ENCODE assay signal across 8 cellular contexts in genomic region chr17:17109231-17109630, GRCh38.
DNase-seq lines count a peak whose midpoint lies in the region; ATAC-seq and TF ChIP-seq lines count a peak whose summit lies in the region.

No MANE protein-coding gene starts in this region.

- intact Hi-C loops in activated T-helper 1 cell treated with anti-CD3 and anti-CD28 coated beads, Interleukin-12 subunit alpha, Interleukin-12 subunit beta, Interleukin-2, Interleukin-4 antibody, amounts not matched to agents 30 ng/mL and 10 ng/mL and 1 ng/mL, durations not matched to agents 14 hours and 24 hours and 36 hours (cut with micrococcal nuclease) = no loop called here
- intact Hi-C loops in right cardiac atrium (cut with DNase I) = no loop called here
- intact Hi-C loops in tibial artery (cut with DNase I; ENCODE audit: low total_unique reads) = loop anchor here (5.0 kb wide), 1 partner anchor 62 kb away; no protein-coding TSS in a partner anchor

- H3K4me1 ChIP-seq in right cardiac atrium (ENCODE audit: control insufficient read depth, insufficient read depth, low read length) (peaks cover 52% of the 10 kb centered on the region), tibial artery (peaks cover 7 to 97% (median 71%) of the 10 kb centered on the region in 4 donors)

- DNase-seq in activated naive CD4-positive, alpha-beta T cell treated with anti-CD3 and anti-CD28 coated beads, Interleukin-2, amount 10 ng/mL, durations not matched to agents 7 days and 5 days = no peak
- DNase-seq in activated naive CD4-positive, alpha-beta T cell treated with Interleukin-2 at 50 U/mL for 16 hours = no peak
- DNase-seq in activated T-helper 1 cell treated with anti-CD3 and anti-CD28 coated beads, Interleukin-12 subunit alpha, Interleukin-12 subunit beta, Interleukin-2, Interleukin-4 antibody, amounts not matched to agents 30 ng/mL and 10 ng/mL and 1 ng/mL, durations not matched to agents 14 hours and 24 hours and 36 hours (ENCODE audit: low spot score) = no peak
- DNase-seq in right cardiac atrium (peak in 2 of 3 donors; percentile 10 to 35), tibial artery (no peak), NK-92 (lab: John Stamatoyannopoulos, UW; ENCODE audit: unreplicated experiment) (no peak)

- no peaks in the 10 kb centered on the region for H3K9me3 Mint-ChIP-seq in activated naive CD4-positive, alpha-beta T cell treated with anti-CD3 and anti-CD28 coated beads, Interleukin-2, amount 10 ng/mL, durations not matched to agents 7 days and 5 days
- H3K9me3 Mint-ChIP-seq in activated T-helper 1 cell treated with anti-CD3 and anti-CD28 coated beads, Interleukin-12 subunit alpha, Interleukin-12 subunit beta, Interleukin-2, Interleukin-4 antibody, amounts not matched to agents 30 ng/mL and 10 ng/mL and 1 ng/mL, durations not matched to agents 14 hours and 24 hours and 36 hours = no peaks in the 10 kb centered on the region

- no peaks in the 10 kb centered on the region for H3K27me3 Mint-ChIP-seq in activated naive CD4-positive, alpha-beta T cell treated with anti-CD3 and anti-CD28 coated beads, Interleukin-2, amount 10 ng/mL, durations not matched to agents 7 days and 5 days
- H3K27me3 Mint-ChIP-seq in activated T-helper 1 cell treated with anti-CD3 and anti-CD28 coated beads, Interleukin-12 subunit alpha, Interleukin-12 subunit beta, Interleukin-2, Interleukin-4 antibody, amounts not matched to agents 30 ng/mL and 10 ng/mL and 1 ng/mL, durations not matched to agents 14 hours and 24 hours and 36 hours (ENCODE audit: insufficient read depth) = no peaks in the 10 kb centered on the region

- no peaks in the 10 kb centered on the region for H3K27me3 ChIP-seq in right cardiac atrium (ENCODE audit: control insufficient read depth, insufficient read depth)
- H3K27me3 ChIP-seq in tibial artery = no peaks in the 10 kb centered on the region

- H3K4me3 Mint-ChIP-seq in activated naive CD4-positive, alpha-beta T cell treated with anti-CD3 and anti-CD28 coated beads, Interleukin-2, amount 10 ng/mL, durations not matched to agents 7 days and 5 days = no peak overlapping the region
- no peak overlapping the region for H3K4me3 Mint-ChIP-seq in activated T-helper 1 cell treated with anti-CD3 and anti-CD28 coated beads, Interleukin-12 subunit alpha, Interleukin-12 subunit beta, Interleukin-2, Interleukin-4 antibody, amounts not matched to agents 30 ng/mL and 10 ng/mL and 1 ng/mL, durations not matched to agents 14 hours and 24 hours and 36 hours

- WGBS in right cardiac atrium = 43% methylated on average over 3 of the region's 3 CpGs

- H3K36me3 Mint-ChIP-seq in activated naive CD4-positive, alpha-beta T cell treated with anti-CD3 and anti-CD28 coated beads, Interleukin-2, amount 10 ng/mL, durations not matched to agents 7 days and 5 days = peaks cover 5% of the 10 kb centered on the region
- peaks cover 2% of the 10 kb centered on the region for H3K36me3 Mint-ChIP-seq in activated T-helper 1 cell treated with anti-CD3 and anti-CD28 coated beads, Interleukin-12 subunit alpha, Interleukin-12 subunit beta, Interleukin-2, Interleukin-4 antibody, amounts not matched to agents 30 ng/mL and 10 ng/mL and 1 ng/mL, durations not matched to agents 14 hours and 24 hours and 36 hours (ENCODE audit: low read depth)

- TF ChIP-seq CTCF in tibial artery (IDR thresholded peaks at IDR 0.05) = no peak

- H3K4me1 Mint-ChIP-seq in activated naive CD4-positive, alpha-beta T cell treated with anti-CD3 and anti-CD28 coated beads, Interleukin-2, amount 10 ng/mL, durations not matched to agents 7 days and 5 days = peaks cover 49% of the 10 kb centered on the region
- peaks cover 54% of the 10 kb centered on the region for H3K4me1 Mint-ChIP-seq in activated T-helper 1 cell treated with anti-CD3 and anti-CD28 coated beads, Interleukin-12 subunit alpha, Interleukin-12 subunit beta, Interleukin-2, Interleukin-4 antibody, amounts not matched to agents 30 ng/mL and 10 ng/mL and 1 ng/mL, durations not matched to agents 14 hours and 24 hours and 36 hours (ENCODE audit: low read depth)

- CTCF ChIA-PET in activated naive CD4-positive, alpha-beta T cell treated with anti-CD3 and anti-CD28 coated beads, Interleukin-2, amount 10 ng/mL, durations not matched to agents 7 days and 5 days (lab: Charles Lee) = no interaction called here

- H3K27ac ChIP-seq in right cardiac atrium (ENCODE audit: low read length) = peak overlapping the region; percentile 8
- H3K27ac ChIP-seq in tibial artery = peak overlapping the region; percentile 73 to 84

- peak overlapping the region; percentile 76 for H3K27ac Mint-ChIP-seq in activated naive CD4-positive, alpha-beta T cell treated with anti-CD3 and anti-CD28 coated beads, Interleukin-2, amount 10 ng/mL, durations not matched to agents 7 days and 5 days
- H3K27ac Mint-ChIP-seq in activated T-helper 1 cell treated with anti-CD3 and anti-CD28 coated beads, Interleukin-12 subunit alpha, Interleukin-12 subunit beta, Interleukin-2, Interleukin-4 antibody, amounts not matched to agents 30 ng/mL and 10 ng/mL and 1 ng/mL, durations not matched to agents 14 hours and 24 hours and 36 hours = peak overlapping the region; percentile 40

- H3K36me3 ChIP-seq in tibial artery = no peaks in the 10 kb centered on the region

- no peaks in the 10 kb centered on the region for H3K9me3 ChIP-seq in right cardiac atrium (ENCODE audit: control insufficient read depth, low read length)
- no peaks in the 10 kb centered on the region for H3K9me3 ChIP-seq in tibial artery

- H3K4me3 ChIP-seq in right cardiac atrium (ENCODE audit: low read length) = no peak overlapping the region
- no peak overlapping the region for H3K4me3 ChIP-seq in tibial artery

- no peak for ATAC-seq in right cardiac atrium
- no peak for ATAC-seq in HG03108 (IDR thresholded peaks at IDR 0.05; ENCODE audit: unreplicated experiment)
- no peak for ATAC-seq in HG03439 (IDR thresholded peaks at IDR 0.05; ENCODE audit: unreplicated experiment)

Comparison
In these comparisons a context has a peak if more than half of its experiments do, and no peak if none do; other contexts are left out.
1. DNase-seq: peak in right cardiac atrium (2 of 3); none in activated naive CD4-positive, alpha-beta T cell treated with anti-CD3 and anti-CD28 coated beads, Interleukin-2, amount 10 ng/mL, durations not matched to agents 7 days and 5 days (single experiment), activated naive CD4-positive, alpha-beta T cell treated with Interleukin-2 at 50 U/mL for 16 hours (single experiment), activated T-helper 1 cell treated with anti-CD3 and anti-CD28 coated beads, Interleukin-12 subunit alpha, Interleukin-12 subunit beta, Interleukin-2, Interleukin-4 antibody, amounts not matched to agents 30 ng/mL and 10 ng/mL and 1 ng/mL, durations not matched to agents 14 hours and 24 hours and 36 hours (single experiment), tibial artery (0 of 2) and NK-92 (single experiment).